In genomic region chr20:63565021-63565698, GRCh38 we compare ENCODE assay signal across 22 cellular contexts. TPM values are rescaled to one million over a fixed set of nuclear protein-coding genes. Genes with fewer than 3 reads are reported as not detected.
A peak's percentile ranks its signal among the peaks of the same experiment; 100 is the strongest.
DNase-seq lines count a peak whose midpoint lies in the region; ATAC-seq, FAIRE-seq and TF ChIP-seq lines count a peak whose summit lies in the region.
"Had no signal": no experiment of that assay in that cellular context is flagged by ENCODE, and none has a peak within 500 bp of the region (broad histone marks: within the 10 kb centered on the region; RNA-seq: fewer than 3 reads in every experiment).

No MANE protein-coding gene starts in this region.

- TF ChIP-seq RAD21 in HepG2 (CRISPR knock-in tag; IDR thresholded peaks at IDR 0.05) = no peak

- POLR2A ChIA-PET in HepG2 (lab: Yijun Ruan, JAX) = interaction anchor here (1.1 to 1.7 kb wide), 2 partner anchors 9 to 10 kb away, joined by 3 to 7 read pairs; partner anchors contain the start of gene HELZ2

- H3K27me3 ChIP-seq in HepG2 (ENCODE audit: control insufficient read depth in 1 of 2, insufficient read depth in 2 of 2, low read length in 2 of 2) = no peaks in the 10 kb centered on the region
- no peaks in the 10 kb centered on the region for H3K27me3 ChIP-seq in right lobe of liver
- no peaks in the 10 kb centered on the region for H3K27me3 ChIP-seq in mesenchymal stem cell (ENCODE audit: control insufficient read depth in 1 of 2, insufficient read depth in 1 of 2, low read length in 2 of 2)

- in situ Hi-C loops in HepG2 (cut with HindIII; ENCODE audit: extremely low pct_ligation_motif_present, low pct_unique_long_range_greater_than_20kb) = no loop called here

- no TSS peak for BruUV-seq in HepG2 (replicated peaks; lab: Mats Ljungman, UMichigan)

- peaks cover under 1% of the 10 kb centered on the region; the same call in 1 of the 2 replicates for H4K20me1 ChIP-seq in HepG2 (ENCODE audit: insufficient read depth, low read length)

- H2AK5ac ChIP-seq in mesenchymal stem cell (ENCODE audit: low read length, severe bottlenecking) = no peak overlapping the region

- no peak overlapping the region for H3K23ac ChIP-seq in mesenchymal stem cell (ENCODE audit: low read length in 2 of 2)

- peak overlapping the region; percentile 40 for H4K91ac ChIP-seq in mesenchymal stem cell (ENCODE audit: low read length)

- CTCF ChIA-PET in HepG2 (lab: Yijun Ruan, JAX; ENCODE audit: low intra/inter-chr PET ratio, low total read pairs) = no interaction called here

- no peak overlapping the region for H2AFZ ChIP-seq in HepG2 (ENCODE audit: low read length)
- H2AFZ ChIP-seq in mesenchymal stem cell (ENCODE audit: low read depth, low read length) = no peak overlapping the region

- no peak overlapping the region for H3K4me2 ChIP-seq in HepG2 (ENCODE audit: low read depth, low read length)
- H3K4me2 ChIP-seq in mesenchymal stem cell (ENCODE audit: low read length, poor library complexity, severe bottlenecking) = no peak overlapping the region
- H3K4me2 ChIP-seq: BLaER1 had no signal

- no peaks in the 10 kb centered on the region for H3K36me3 ChIP-seq in HepG2 (replicated peaks in 1 of 2; ENCODE audit: control insufficient read depth in 1 of 2, insufficient read depth in 2 of 2, low read length in 2 of 2)
- H3K36me3 ChIP-seq in right lobe of liver = peaks cover 0 to 37% (median 14%) of the 10 kb centered on the region in 4 donors
- H3K36me3 ChIP-seq in mesenchymal stem cell (ENCODE audit: control insufficient read depth in 1 of 2, insufficient read depth in 2 of 2, low read depth in 1 of 2, low read length in 2 of 2) = peaks cover 41 to 94% of the 10 kb centered on the region in 2 experiments
- H3K36me3 ChIP-seq: BLaER1, HAP-1 had no signal

- 90% methylated on average over 61 of the region's 61 CpGs for WGBS in HepG2 (ENCODE audit: low lambda C conversion rate)
- WGBS in right lobe of liver (ENCODE audit: insufficient coverage, low coverage, low lambda C conversion rate, missing lambda C conversion rate) = 86% methylated on average over 7 of the region's 61 CpGs
- WGBS in mesenchymal stem cell = 97% methylated on average over 61 of the region's 61 CpGs

- H3K27ac ChIP-seq in HepG2 (ENCODE audit: extremely low read length, insufficient read depth, low read length) (no peak overlapping the region), right lobe of liver (no peak overlapping the region), mesenchymal stem cell (ENCODE audit: low read length, poor library complexity, severe bottlenecking) (no peak overlapping the region)
- H3K27ac ChIP-seq: 22Rv1, BLaER1, C4-2B had no signal

- TF ChIP-seq POLR2A in HepG2 (IDR thresholded peaks at IDR 0.05; ENCODE audit: insufficient read depth in 1 of 2, low read depth in 2 of 2, low read length in 2 of 2) = no peak
- TF ChIP-seq POLR2A in right lobe of liver (IDR thresholded peaks at IDR 0.05) = no peak

- H3K9me3 ChIP-seq in HepG2 (ENCODE audit: low read length) (no peaks in the 10 kb centered on the region), right lobe of liver (no peaks in the 10 kb centered on the region), mesenchymal stem cell (ENCODE audit: control insufficient read depth, low read length) (no peaks in the 10 kb centered on the region)
- H3K9me3 ChIP-seq: BLaER1, Caco-2, HAP-1 had no signal

- no peak overlapping the region for H2BK15ac ChIP-seq in mesenchymal stem cell (ENCODE audit: low read depth, poor library complexity, severe bottlenecking)

- no peak overlapping the region for H2BK12ac ChIP-seq in mesenchymal stem cell (ENCODE audit: low read length in 2 of 2)

- TF ChIP-seq CTCF in HepG2 (CRISPR knock-in tag; IDR thresholded peaks at IDR 0.05) (no peak), right lobe of liver (IDR thresholded peaks at IDR 0.05) (no peak)

- no peak overlapping the region for H4K8ac ChIP-seq in mesenchymal stem cell (ENCODE audit: low read length)

- H3K9ac ChIP-seq in HepG2 (ENCODE audit: insufficient read depth, low read depth, low read length) (no peak overlapping the region), mesenchymal stem cell (ENCODE audit: low read length) (no peak overlapping the region)
- H3K9ac ChIP-seq: BLaER1 had no signal

- intact Hi-C loops in HepG2 (cut with micrococcal nuclease; ENCODE audit: unreplicated experiment) (no loop called here), right lobe of liver (cut with DNase I) (no loop called here)

- H3K18ac ChIP-seq in mesenchymal stem cell (ENCODE audit: low read depth in 1 of 2, low read length in 2 of 2) = no peak overlapping the region

- peaks cover 1% of the 10 kb centered on the region for H3K79me1 ChIP-seq in mesenchymal stem cell (replicated peaks; ENCODE audit: low read length, poor library complexity, severe bottlenecking)

- no peaks in the 10 kb centered on the region for H3K79me2 ChIP-seq in HepG2 (ENCODE audit: insufficient read depth, low read length)

- TF ChIP-seq EP300 in HepG2 (IDR thresholded peaks at IDR 0.05; ENCODE audit: low read depth in 2 of 2, low read length in 2 of 2) (no peak), HepG2 (CRISPR knock-in tag; IDR thresholded peaks at IDR 0.05; ENCODE audit: borderline replicate concordance) (no peak)

- DNase-seq in HepG2 (ENCODE audit: low spot score) = no peak
- DNase-seq in right lobe of liver = no peak
- no peak for DNase-seq in mesenchymal stem cell
- no peak for DNase-seq in islet precursor cell
- DNase-seq in iPS-NIHi7 (ENCODE audit: extremely low spot score) = no peak
- DNase-seq: Caco-2; CD4-positive, CD25-positive, alpha-beta regulatory T cell; DMS153; DND-41; GOT3; HFFc6 had no signal

- no peak overlapping the region for H2BK120ac ChIP-seq in mesenchymal stem cell (ENCODE audit: low read depth, low read length)

- H2BK5ac ChIP-seq in mesenchymal stem cell (ENCODE audit: low read depth, low read length, poor library complexity, severe bottlenecking) = no peak overlapping the region

- no peak overlapping the region for H3K4ac ChIP-seq in mesenchymal stem cell (ENCODE audit: low read depth in 1 of 2, low read length in 2 of 2)

- no peak for FAIRE-seq in HepG2 (lab: Jason Lieb, UNC)
- FAIRE-seq: A204.1, G401.6, GM12892, H54 had no signal

- no peaks in the 10 kb centered on the region for H3K4me1 ChIP-seq in HepG2 (ENCODE audit: insufficient read depth, low read length)
- no peaks in the 10 kb centered on the region for H3K4me1 ChIP-seq in right lobe of liver
- peaks cover 18% of the 10 kb centered on the region for H3K4me1 ChIP-seq in mesenchymal stem cell (ENCODE audit: control insufficient read depth, insufficient read depth, low read depth, low read length)
- H3K4me1 ChIP-seq: Caco-2, HAP-1 had no signal

- no peak for ATAC-seq in HepG2
- ATAC-seq in right lobe of liver = no peak
- ATAC-seq in HG03571 (IDR thresholded peaks at IDR 0.05; ENCODE audit: unreplicated experiment) = no peak
- ATAC-seq: CD8-positive, alpha-beta T cell had no signal

- H3K4me3 ChIP-seq in HepG2 (replicated peaks in 1 of 3; ENCODE audit: insufficient read depth in 1 of 3, low read depth in 2 of 3, low read length in 3 of 3) (no peak overlapping the region), right lobe of liver (no peak overlapping the region), mesenchymal stem cell (ENCODE audit: insufficient read depth in 1 of 2, low read depth in 1 of 2, low read length in 2 of 2) (no peak overlapping the region)
- H3K4me3 ChIP-seq: BLaER1, HAP-1 had no signal

- H3K14ac ChIP-seq in mesenchymal stem cell (ENCODE audit: low read length in 2 of 2) = no peak overlapping the region

RNA-seq across cellular contexts. Expression of gene HELZ2, which starts 8.9 kb away (rescaled TPM):
- 8.4 and 10.1 TPM in 2 replicates for total RNA-seq in HepG2 (2016; rRNA removed; fragmentation: Illumina TruSeq; extraction: Trizol)
- 1.7 and 2.1 TPM in 2 replicates for total RNA-seq in HepG2 (2016; cell fraction: cytosol; rRNA removed; fragmentation: Illumina TruSeq; extraction: Trizol; ENCODE audit: low read depth)
- total RNA-seq in HepG2 (2016; cell fraction: insoluble cytoplasmic fraction; rRNA removed; fragmentation: Illumina TruSeq; extraction: Trizol) = 6.8 and 10.0 TPM in 2 replicates
- total RNA-seq in HepG2 (2016; cell fraction: membrane; rRNA removed; fragmentation: Illumina TruSeq; extraction: Trizol) = 2.8 and 4.3 TPM in 2 replicates
- 12.8 and 18.4 TPM in 2 replicates for total RNA-seq in HepG2 (2016; cell fraction: nucleus; rRNA removed; fragmentation: Illumina TruSeq; extraction: Trizol)
- 9.6 and 16.1 TPM in 2 replicates for polyA plus RNA-seq in HepG2 (2011; rRNA removed)
- polyA plus RNA-seq in HepG2 (2011; cell fraction: cytosol; rRNA removed) = 4.5 and 6.0 TPM in 2 replicates
- 39.6 and 48.2 TPM in 2 replicates for polyA plus RNA-seq in HepG2 (2011; cell fraction: nucleus; rRNA removed)
- 12.3 and 14.4 TPM in 2 replicates for polyA plus RNA-seq in HepG2 (2012)
- 0.26 and 0.46 TPM in 2 replicates for polyA plus RNA-seq in HepG2 (2016; cell fraction: cytosol; fragmentation: Illumina TruSeq; extraction: Trizol; ENCODE audit: low read depth)
- polyA plus RNA-seq in HepG2 (2016; cell fraction: insoluble cytoplasmic fraction; fragmentation: Illumina TruSeq; extraction: Trizol; ENCODE audit: low read depth) = 5.2 and 6.9 TPM in 2 replicates
- polyA plus RNA-seq in HepG2 (2016; cell fraction: membrane; fragmentation: Illumina TruSeq; extraction: Trizol; ENCODE audit: low read depth) = 0.43 and 0.84 TPM in 2 replicates
- polyA plus RNA-seq in HepG2 (2016; cell fraction: nucleus; fragmentation: Illumina TruSeq; extraction: Trizol; ENCODE audit: insufficient read depth, low read depth) = 17.4 and 18.8 TPM in 2 replicates
- 33.2 and 74.9 TPM in 2 replicates for polyA minus RNA-seq in HepG2 (2011; rRNA and poly(A)+ RNA removed; ENCODE audit: low replicate concordance)
- polyA minus RNA-seq in HepG2 (2011; cell fraction: cytosol; rRNA and poly(A)+ RNA removed) = 41.7 and 42.0 TPM in 2 replicates
- polyA minus RNA-seq in HepG2 (2011; cell fraction: nucleus; rRNA and poly(A)+ RNA removed) = 35.3 and 47.0 TPM in 2 replicates
- 10 to 100 TPM; 14.8 to 30.3 (median 24.1) TPM for total RNA-seq in right lobe of liver
- polyA plus RNA-seq in mesenchymal stem cell (2013, experiment 1 of 2) = 8.0 TPM
- 7.9 TPM for polyA plus RNA-seq in mesenchymal stem cell (2013, experiment 2 of 2)

RNA-seq across cellular contexts. Expression of gene FNDC11, which starts 11.2 kb away (rescaled TPM):
- not detected in 2 replicates for total RNA-seq in HepG2 (2016; rRNA removed; fragmentation: Illumina TruSeq; extraction: Trizol)
- total RNA-seq in HepG2 (2016; cell fraction: cytosol; rRNA removed; fragmentation: Illumina TruSeq; extraction: Trizol; ENCODE audit: low read depth) = not detected in 2 replicates
- total RNA-seq in HepG2 (2016; cell fraction: insoluble cytoplasmic fraction; rRNA removed; fragmentation: Illumina TruSeq; extraction: Trizol) = not detected in 2 replicates
- total RNA-seq in HepG2 (2016; cell fraction: membrane; rRNA removed; fragmentation: Illumina TruSeq; extraction: Trizol) = not detected in 2 replicates
- total RNA-seq in HepG2 (2016; cell fraction: nucleus; rRNA removed; fragmentation: Illumina TruSeq; extraction: Trizol) = not detected in 2 replicates
- polyA plus RNA-seq in HepG2 (2011; rRNA removed) = 0.07 and 0.13 TPM in 2 replicates
- polyA plus RNA-seq in HepG2 (2011; cell fraction: cytosol; rRNA removed) = 0.19 and 0.23 TPM in 2 replicates
- 0.45 and 0.48 TPM in 2 replicates for polyA plus RNA-seq in HepG2 (2011; cell fraction: nucleus; rRNA removed)
- 0.05 TPM in 1 of 2 replicates, not detected in the other for polyA plus RNA-seq in HepG2 (2012)
- polyA plus RNA-seq in HepG2 (2016; cell fraction: cytosol; fragmentation: Illumina TruSeq; extraction: Trizol; ENCODE audit: low read depth) = not detected in 2 replicates
- not detected in 2 replicates for polyA plus RNA-seq in HepG2 (2016; cell fraction: insoluble cytoplasmic fraction; fragmentation: Illumina TruSeq; extraction: Trizol; ENCODE audit: low read depth)
- polyA plus RNA-seq in HepG2 (2016; cell fraction: membrane; fragmentation: Illumina TruSeq; extraction: Trizol; ENCODE audit: low read depth) = not detected in 2 replicates
- not detected in 2 replicates for polyA plus RNA-seq in HepG2 (2016; cell fraction: nucleus; fragmentation: Illumina TruSeq; extraction: Trizol; ENCODE audit: insufficient read depth, low read depth)
- 0.10 and 0.84 TPM in 2 replicates for polyA minus RNA-seq in HepG2 (2011; rRNA and poly(A)+ RNA removed; ENCODE audit: low replicate concordance)
- polyA minus RNA-seq in HepG2 (2011; cell fraction: cytosol; rRNA and poly(A)+ RNA removed) = not detected in 2 replicates
- not detected in 2 replicates for polyA minus RNA-seq in HepG2 (2011; cell fraction: nucleus; rRNA and poly(A)+ RNA removed)
- total RNA-seq in right lobe of liver = not detected
- polyA plus RNA-seq in mesenchymal stem cell (2013, experiment 1 of 2) = 0.91 TPM
- 0.79 TPM for polyA plus RNA-seq in mesenchymal stem cell (2013, experiment 2 of 2)
- total RNA-seq: Caco-2, HFFc6 had no signal

RNA-seq across cellular contexts. Expression of gene SRMS, which starts 17.6 kb away (rescaled TPM):
- total RNA-seq in HepG2 (2016; rRNA removed; fragmentation: Illumina TruSeq; extraction: Trizol) (not detected in 2 replicates), right lobe of liver (not detected)
- total RNA-seq in HepG2 (2016; cell fraction: cytosol; rRNA removed; fragmentation: Illumina TruSeq; extraction: Trizol; ENCODE audit: low read depth) = not detected in 2 replicates
- total RNA-seq in HepG2 (2016; cell fraction: insoluble cytoplasmic fraction; rRNA removed; fragmentation: Illumina TruSeq; extraction: Trizol) = not detected in 2 replicates
- total RNA-seq in HepG2 (2016; cell fraction: membrane; rRNA removed; fragmentation: Illumina TruSeq; extraction: Trizol) = not detected in 2 replicates
- total RNA-seq in HepG2 (2016; cell fraction: nucleus; rRNA removed; fragmentation: Illumina TruSeq; extraction: Trizol) = not detected in 2 replicates
- polyA plus RNA-seq in HepG2 (2011; rRNA removed) = 0.09 TPM in 1 of 2 replicates, not detected in the other
- not detected in 2 replicates for polyA plus RNA-seq in HepG2 (2011; cell fraction: cytosol; rRNA removed)
- 0.10 and 0.37 TPM in 2 replicates for polyA plus RNA-seq in HepG2 (2011; cell fraction: nucleus; rRNA removed)
- polyA plus RNA-seq in HepG2 (2012) = 0.17 TPM in 1 of 2 replicates, not detected in the other
- not detected in 2 replicates for polyA plus RNA-seq in HepG2 (2016; cell fraction: cytosol; fragmentation: Illumina TruSeq; extraction: Trizol; ENCODE audit: low read depth)
- not detected in 2 replicates for polyA plus RNA-seq in HepG2 (2016; cell fraction: insoluble cytoplasmic fraction; fragmentation: Illumina TruSeq; extraction: Trizol; ENCODE audit: low read depth)
- not detected in 2 replicates for polyA plus RNA-seq in HepG2 (2016; cell fraction: membrane; fragmentation: Illumina TruSeq; extraction: Trizol; ENCODE audit: low read depth)
- polyA plus RNA-seq in HepG2 (2016; cell fraction: nucleus; fragmentation: Illumina TruSeq; extraction: Trizol; ENCODE audit: insufficient read depth, low read depth) = not detected in 2 replicates
- 0.28 TPM in 1 of 2 replicates, not detected in the other for polyA minus RNA-seq in HepG2 (2011; rRNA and poly(A)+ RNA removed; ENCODE audit: low replicate concordance)
- polyA minus RNA-seq in HepG2 (2011; cell fraction: cytosol; rRNA and poly(A)+ RNA removed) = not detected in 2 replicates
- not detected in 2 replicates for polyA minus RNA-seq in HepG2 (2011; cell fraction: nucleus; rRNA and poly(A)+ RNA removed)
- polyA plus RNA-seq in mesenchymal stem cell (2013, experiment 1 of 2) = not detected
- polyA plus RNA-seq in mesenchymal stem cell (2013, experiment 2 of 2) = not detected
- total RNA-seq: Caco-2; CD4-positive, CD25-positive, alpha-beta regulatory T cell; CD8-positive, alpha-beta T cell; HFFc6 had no signal
- polyA plus RNA-seq: AG04450; CD4-positive, CD25-positive, alpha-beta regulatory T cell had no signal

RNA-seq across cellular contexts. Expression of gene PTK6, which starts 28.0 kb away (rescaled TPM):
- total RNA-seq in HepG2 (2016; rRNA removed; fragmentation: Illumina TruSeq; extraction: Trizol) (not detected in 2 replicates), right lobe of liver (10 to 100 TPM in 1 of 6 experiments, 1 to 10 TPM in 3, under 1 TPM in 2; 0.78 to 11.0 (median 3.6) TPM)
- total RNA-seq in HepG2 (2016; cell fraction: cytosol; rRNA removed; fragmentation: Illumina TruSeq; extraction: Trizol; ENCODE audit: low read depth) = not detected in 2 replicates
- total RNA-seq in HepG2 (2016; cell fraction: insoluble cytoplasmic fraction; rRNA removed; fragmentation: Illumina TruSeq; extraction: Trizol) = not detected in 2 replicates
- not detected in 2 replicates for total RNA-seq in HepG2 (2016; cell fraction: membrane; rRNA removed; fragmentation: Illumina TruSeq; extraction: Trizol)
- not detected in 2 replicates for total RNA-seq in HepG2 (2016; cell fraction: nucleus; rRNA removed; fragmentation: Illumina TruSeq; extraction: Trizol)
- polyA plus RNA-seq in HepG2 (2011; rRNA removed) = 0.07 and 0.08 TPM in 2 replicates
- 0.05 and 0.08 TPM in 2 replicates for polyA plus RNA-seq in HepG2 (2011; cell fraction: cytosol; rRNA removed)
- polyA plus RNA-seq in HepG2 (2011; cell fraction: nucleus; rRNA removed) = 0.27 and 0.42 TPM in 2 replicates
- 0.09 and 0.11 TPM in 2 replicates for polyA plus RNA-seq in HepG2 (2012)
- polyA plus RNA-seq in HepG2 (2016; cell fraction: cytosol; fragmentation: Illumina TruSeq; extraction: Trizol; ENCODE audit: low read depth) = not detected in 2 replicates
- polyA plus RNA-seq in HepG2 (2016; cell fraction: insoluble cytoplasmic fraction; fragmentation: Illumina TruSeq; extraction: Trizol; ENCODE audit: low read depth) = not detected in 2 replicates
- not detected in 2 replicates for polyA plus RNA-seq in HepG2 (2016; cell fraction: membrane; fragmentation: Illumina TruSeq; extraction: Trizol; ENCODE audit: low read depth)
- not detected in 2 replicates for polyA plus RNA-seq in HepG2 (2016; cell fraction: nucleus; fragmentation: Illumina TruSeq; extraction: Trizol; ENCODE audit: insufficient read depth, low read depth)
- polyA minus RNA-seq in HepG2 (2011; rRNA and poly(A)+ RNA removed; ENCODE audit: low replicate concordance) = 0.18 and 9.4 TPM in 2 replicates
- polyA minus RNA-seq in HepG2 (2011; cell fraction: cytosol; rRNA and poly(A)+ RNA removed) = not detected in 2 replicates
- 0.12 and 0.13 TPM in 2 replicates for polyA minus RNA-seq in HepG2 (2011; cell fraction: nucleus; rRNA and poly(A)+ RNA removed)
- not detected for polyA plus RNA-seq in mesenchymal stem cell (2013, experiment 1 of 2)
- not detected for polyA plus RNA-seq in mesenchymal stem cell (2013, experiment 2 of 2)

RNA-seq across cellular contexts. Expression of gene PPDPF, which starts 44.6 kb away (rescaled TPM):
- total RNA-seq in HepG2 (2016; rRNA removed; fragmentation: Illumina TruSeq; extraction: Trizol) (6.0 and 7.0 TPM in 2 replicates), right lobe of liver (10 to 100 TPM; 50.2 to 99.4 (median 76.7) TPM)
- total RNA-seq in HepG2 (2016; cell fraction: cytosol; rRNA removed; fragmentation: Illumina TruSeq; extraction: Trizol; ENCODE audit: low read depth) = 21.9 and 23.8 TPM in 2 replicates
- total RNA-seq in HepG2 (2016; cell fraction: insoluble cytoplasmic fraction; rRNA removed; fragmentation: Illumina TruSeq; extraction: Trizol) = 4.3 and 5.4 TPM in 2 replicates
- 16.4 and 22.5 TPM in 2 replicates for total RNA-seq in HepG2 (2016; cell fraction: membrane; rRNA removed; fragmentation: Illumina TruSeq; extraction: Trizol)
- 5.4 and 6.2 TPM in 2 replicates for total RNA-seq in HepG2 (2016; cell fraction: nucleus; rRNA removed; fragmentation: Illumina TruSeq; extraction: Trizol)
- 1.8 and 2.2 TPM in 2 replicates for polyA plus RNA-seq in HepG2 (2011; rRNA removed)
- polyA plus RNA-seq in HepG2 (2011; cell fraction: cytosol; rRNA removed) = 2.4 and 6.2 TPM in 2 replicates
- polyA plus RNA-seq in HepG2 (2011; cell fraction: nucleus; rRNA removed) = 6.3 and 9.5 TPM in 2 replicates
- polyA plus RNA-seq in HepG2 (2012) = 12.0 and 18.6 TPM in 2 replicates
- 606 and 718 TPM in 2 replicates for polyA plus RNA-seq in HepG2 (2016; cell fraction: cytosol; fragmentation: Illumina TruSeq; extraction: Trizol; ENCODE audit: low read depth)
- polyA plus RNA-seq in HepG2 (2016; cell fraction: insoluble cytoplasmic fraction; fragmentation: Illumina TruSeq; extraction: Trizol; ENCODE audit: low read depth) = 42.4 and 57.7 TPM in 2 replicates
- polyA plus RNA-seq in HepG2 (2016; cell fraction: membrane; fragmentation: Illumina TruSeq; extraction: Trizol; ENCODE audit: low read depth) = 288 and 295 TPM in 2 replicates
- polyA plus RNA-seq in HepG2 (2016; cell fraction: nucleus; fragmentation: Illumina TruSeq; extraction: Trizol; ENCODE audit: insufficient read depth, low read depth) = 40.1 and 40.2 TPM in 2 replicates
- polyA minus RNA-seq in HepG2 (2011; rRNA and poly(A)+ RNA removed; ENCODE audit: low replicate concordance) = 8.4 and 13.9 TPM in 2 replicates
- 15.8 and 39.4 TPM in 2 replicates for polyA minus RNA-seq in HepG2 (2011; cell fraction: cytosol; rRNA and poly(A)+ RNA removed)
- 4.5 and 4.8 TPM in 2 replicates for polyA minus RNA-seq in HepG2 (2011; cell fraction: nucleus; rRNA and poly(A)+ RNA removed)
- polyA plus RNA-seq in mesenchymal stem cell (2013, experiment 1 of 2) = 333 TPM
- 331 TPM for polyA plus RNA-seq in mesenchymal stem cell (2013, experiment 2 of 2)
